8 cellular contexts compared by ENCODE assay signal in genomic region chr16:50747206-50747956, GRCh38. TPM values are rescaled to one million over a fixed set of nuclear protein-coding genes. Genes with fewer than 3 reads are reported as not detected.
DNase-seq lines count a peak whose midpoint lies in the region; ATAC-seq, FAIRE-seq and TF ChIP-seq lines count a peak whose summit lies in the region.

No MANE protein-coding gene starts in this region.

- H3K36me3 ChIP-seq in HepG2 (replicated peaks in 1 of 2; ENCODE audit: control insufficient read depth in 1 of 2, insufficient read depth in 2 of 2, low read length in 2 of 2): no peaks in the 10 kb centered on the region

- CTCF ChIA-PET in HepG2 (lab: Yijun Ruan, JAX; ENCODE audit: low intra/inter-chr PET ratio, low total read pairs): interaction anchor here (1.8 to 2.2 kb wide), 2 partner anchors 59 to 79 kb away, joined by 7 to 9 read pairs; no protein-coding TSS in a partner anchor

- H3K4me3 ChIP-seq in HepG2 (replicated peaks in 1 of 3; ENCODE audit: insufficient read depth in 1 of 3, low read depth in 2 of 3, low read length in 3 of 3): no peak overlapping the region

- no peaks in the 10 kb centered on the region for H4K20me1 ChIP-seq in HepG2 (ENCODE audit: insufficient read depth, low read length)

- no TSS peak for BruUV-seq in HepG2 (replicated peaks; lab: Mats Ljungman, UMichigan)

- POLR2A ChIA-PET in HepG2 (lab: Yijun Ruan, JAX): no interaction called here

- H3K27me3 ChIP-seq in HepG2 (ENCODE audit: control insufficient read depth in 1 of 2, insufficient read depth in 2 of 2, low read length in 2 of 2): no peaks in the 10 kb centered on the region

- ATAC-seq in GM21528 (IDR thresholded peaks at IDR 0.05; ENCODE audit: low FRiP score, unreplicated experiment): peak; percentile 49
- ATAC-seq in HepG2: peak; percentile 62

- WGBS in HepG2 (ENCODE audit: low lambda C conversion rate): 84% methylated on average over 7 of the region's 7 CpGs

- FAIRE-seq in HepG2 (lab: Jason Lieb, UNC): no peak

- peaks cover 58% of the 10 kb centered on the region for H3K4me1 Mint-ChIP-seq in activated naive CD8-positive, alpha-beta T cell treated with anti-CD3 and anti-CD28 coated beads for 36 hours

- no peak overlapping the region for H3K9ac ChIP-seq in HepG2 (ENCODE audit: insufficient read depth, low read depth, low read length)

- no peaks in the 10 kb centered on the region for H3K9me3 Mint-ChIP-seq in activated naive CD8-positive, alpha-beta T cell treated with anti-CD3 and anti-CD28 coated beads for 36 hours

- H3K27ac ChIP-seq in HepG2 (ENCODE audit: extremely low read length, insufficient read depth, low read length): no peak overlapping the region

- intact Hi-C loops in HepG2 (cut with micrococcal nuclease; ENCODE audit: unreplicated experiment) (loop anchor here (2.0 kb wide), 1 partner anchor 59 kb away; no protein-coding TSS in a partner anchor), posterior vena cava (cut with DNase I) (no loop called here)

- H3K4me3 Mint-ChIP-seq in activated naive CD8-positive, alpha-beta T cell treated with anti-CD3 and anti-CD28 coated beads for 36 hours: peak overlapping the region; percentile 82

- TF ChIP-seq EP300 in HepG2 (IDR thresholded peaks at IDR 0.05; ENCODE audit: low read depth in 2 of 2, low read length in 2 of 2) (no peak), HepG2 (CRISPR knock-in tag; IDR thresholded peaks at IDR 0.05; ENCODE audit: borderline replicate concordance) (no peak)

- peak overlapping the region; percentile 96 for H3K27ac Mint-ChIP-seq in activated naive CD8-positive, alpha-beta T cell treated with anti-CD3 and anti-CD28 coated beads for 36 hours

- H3K4me1 ChIP-seq in HepG2 (ENCODE audit: insufficient read depth, low read length): peaks cover 7% of the 10 kb centered on the region

- H3K27me3 Mint-ChIP-seq in activated naive CD8-positive, alpha-beta T cell treated with anti-CD3 and anti-CD28 coated beads for 36 hours: no peaks in the 10 kb centered on the region

- TF ChIP-seq RAD21 in HepG2 (CRISPR knock-in tag; IDR thresholded peaks at IDR 0.05): peak; percentile 58; the same call in 1 of the 2 replicates

- peak; percentile 4 for DNase-seq in NCI-H1092 treated with DMSO at 0.1 percent for 48 hours (lab: John Stamatoyannopoulos, UW)
- no peak for DNase-seq in NCI-H1092 (lab: John Stamatoyannopoulos, UW)
- DNase-seq in MV-4-11 (lab: John Stamatoyannopoulos, UW): peak; percentile 61
- DNase-seq in activated naive CD8-positive, alpha-beta T cell treated with anti-CD3 and anti-CD28 coated beads for 36 hours: no peak
- peak; percentile 46 for DNase-seq in HepG2 (ENCODE audit: low spot score)
- DNase-seq in NCI-H2081 (lab: John Stamatoyannopoulos, UW): no peak
- no peak for DNase-seq in posterior vena cava (ENCODE audit: low spot score)

- no peaks in the 10 kb centered on the region for H3K9me3 ChIP-seq in HepG2 (ENCODE audit: low read length)

- peak; percentile 68 for TF ChIP-seq CTCF in HepG2 (CRISPR knock-in tag; IDR thresholded peaks at IDR 0.05)

- no peak for TF ChIP-seq POLR2A in HepG2 (IDR thresholded peaks at IDR 0.05; ENCODE audit: insufficient read depth in 1 of 2, low read depth in 2 of 2, low read length in 2 of 2)

- peaks cover 38% of the 10 kb centered on the region for H3K36me3 Mint-ChIP-seq in activated naive CD8-positive, alpha-beta T cell treated with anti-CD3 and anti-CD28 coated beads for 36 hours

- H2AFZ ChIP-seq in HepG2 (ENCODE audit: low read length): no peak overlapping the region

- H3K79me2 ChIP-seq in HepG2 (ENCODE audit: insufficient read depth, low read length): no peaks in the 10 kb centered on the region

- no peak overlapping the region for H3K4me2 ChIP-seq in HepG2 (ENCODE audit: low read depth, low read length)

- in situ Hi-C loops in HepG2 (cut with HindIII; ENCODE audit: extremely low pct_ligation_motif_present, low pct_unique_long_range_greater_than_20kb): no loop called here

TF ChIP-seq in HepG2, 621 proteins besides CTCF, POLR2A, EP300 and RAD21 (continues in another document):
- TF ChIP-seq RXRB (CRISPR knock-in tag; IDR thresholded peaks at IDR 0.05; ENCODE audit: borderline replicate concordance) (0 out of 2 replicates have a peak, but pooled peaks have one; percentile 15), TEF (CRISPR knock-in tag; IDR thresholded peaks at IDR 0.05) (peak; percentile 68; the same call in 1 of the 2 replicates), STAG1 (CRISPR knock-in tag; IDR thresholded peaks at IDR 0.05) (peak; percentile 79), SMC3 (IDR thresholded peaks at IDR 0.05; ENCODE audit: low read length) (peak; percentile 38; the same call in 1 of the 2 replicates), SAP130 (CRISPR knock-in tag; IDR thresholded peaks at IDR 0.05; ENCODE audit: low read depth) (0 out of 2 replicates have a peak, but pooled peaks have one; percentile 14)
- TF ChIP-seq, protein P1, sequence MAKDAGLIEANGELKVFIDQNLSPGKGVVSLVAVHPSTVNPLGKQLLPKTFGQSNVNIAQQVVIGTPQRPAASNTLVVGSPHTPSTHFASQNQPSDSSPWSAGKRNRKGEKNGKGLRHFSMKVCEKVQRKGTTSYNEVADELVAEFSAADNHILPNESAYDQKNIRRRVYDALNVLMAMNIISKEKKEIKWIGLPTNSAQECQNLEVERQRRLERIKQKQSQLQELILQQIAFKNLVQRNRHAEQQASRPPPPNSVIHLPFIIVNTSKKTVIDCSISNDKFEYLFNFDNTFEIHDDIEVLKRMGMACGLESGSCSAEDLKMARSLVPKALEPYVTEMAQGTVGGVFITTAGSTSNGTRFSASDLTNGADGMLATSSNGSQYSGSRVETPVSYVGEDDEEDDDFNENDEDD (CRISPR knock-in tag; IDR thresholded peaks at IDR 0.05; ENCODE audit: borderline replicate concordance): no peak

RNA-seq across cellular contexts. Expression of gene CYLD, which starts 5.5 kb away (rescaled TPM):
- total RNA-seq in activated naive CD8-positive, alpha-beta T cell treated with anti-CD3 and anti-CD28 coated beads for 36 hours: 10 to 100 TPM; 94.3 to 97.9 TPM
- total RNA-seq in HepG2 (2016; rRNA removed; fragmentation: Illumina TruSeq; extraction: Trizol): 11.4 and 16.0 TPM in 2 replicates
- total RNA-seq in HepG2 (2016; cell fraction: cytosol; rRNA removed; fragmentation: Illumina TruSeq; extraction: Trizol; ENCODE audit: low read depth): 2.6 and 3.0 TPM in 2 replicates
- total RNA-seq in HepG2 (2016; cell fraction: insoluble cytoplasmic fraction; rRNA removed; fragmentation: Illumina TruSeq; extraction: Trizol): 14.3 and 16.1 TPM in 2 replicates
- 10.5 and 11.2 TPM in 2 replicates for total RNA-seq in HepG2 (2016; cell fraction: membrane; rRNA removed; fragmentation: Illumina TruSeq; extraction: Trizol)
- total RNA-seq in HepG2 (2016; cell fraction: nucleus; rRNA removed; fragmentation: Illumina TruSeq; extraction: Trizol): 12.3 and 12.6 TPM in 2 replicates
- polyA plus RNA-seq in HepG2 (2011; rRNA removed): 6.0 and 6.1 TPM in 2 replicates
- polyA plus RNA-seq in HepG2 (2011; cell fraction: cytosol; rRNA removed): 3.1 and 4.8 TPM in 2 replicates
- 5.0 and 7.6 TPM in 2 replicates for polyA plus RNA-seq in HepG2 (2011; cell fraction: nucleus; rRNA removed)
- 6.2 and 8.4 TPM in 2 replicates for polyA plus RNA-seq in HepG2 (2012)
- polyA plus RNA-seq in HepG2 (2016; cell fraction: cytosol; fragmentation: Illumina TruSeq; extraction: Trizol; ENCODE audit: low read depth): 1.7 and 1.8 TPM in 2 replicates
- polyA plus RNA-seq in HepG2 (2016; cell fraction: insoluble cytoplasmic fraction; fragmentation: Illumina TruSeq; extraction: Trizol; ENCODE audit: low read depth): 9.7 and 10.4 TPM in 2 replicates
- 4.9 and 6.5 TPM in 2 replicates for polyA plus RNA-seq in HepG2 (2016; cell fraction: membrane; fragmentation: Illumina TruSeq; extraction: Trizol; ENCODE audit: low read depth)
- polyA plus RNA-seq in HepG2 (2016; cell fraction: nucleus; fragmentation: Illumina TruSeq; extraction: Trizol; ENCODE audit: insufficient read depth, low read depth): 9.6 and 11.6 TPM in 2 replicates
- 5.0 and 11.2 TPM in 2 replicates for polyA minus RNA-seq in HepG2 (2011; rRNA and poly(A)+ RNA removed; ENCODE audit: low replicate concordance)
- polyA minus RNA-seq in HepG2 (2011; cell fraction: cytosol; rRNA and poly(A)+ RNA removed): 5.4 and 7.9 TPM in 2 replicates
- 39.4 and 52.8 TPM in 2 replicates for polyA minus RNA-seq in HepG2 (2011; cell fraction: nucleus; rRNA and poly(A)+ RNA removed)
- 10 to 100 TPM; 46.9 to 75.8 TPM for total RNA-seq in posterior vena cava

RNA-seq across cellular contexts. Expression of gene NOD2, which starts 54.0 kb away (rescaled TPM):
- 1 to 10 TPM in 1 of 2 experiments, under 1 TPM in 1; 0.78 to 1.2 TPM for total RNA-seq in activated naive CD8-positive, alpha-beta T cell treated with anti-CD3 and anti-CD28 coated beads for 36 hours
- total RNA-seq in HepG2 (2016; rRNA removed; fragmentation: Illumina TruSeq; extraction: Trizol) (0.27 and 0.29 TPM in 2 replicates), posterior vena cava (1 to 10 TPM; 2.9 to 4.5 TPM)
- total RNA-seq in HepG2 (2016; cell fraction: cytosol; rRNA removed; fragmentation: Illumina TruSeq; extraction: Trizol; ENCODE audit: low read depth): 0.18 and 0.20 TPM in 2 replicates
- total RNA-seq in HepG2 (2016; cell fraction: insoluble cytoplasmic fraction; rRNA removed; fragmentation: Illumina TruSeq; extraction: Trizol): 0.09 and 0.12 TPM in 2 replicates
- total RNA-seq in HepG2 (2016; cell fraction: membrane; rRNA removed; fragmentation: Illumina TruSeq; extraction: Trizol): 0.21 TPM in 1 of 2 replicates, not detected in the other
- total RNA-seq in HepG2 (2016; cell fraction: nucleus; rRNA removed; fragmentation: Illumina TruSeq; extraction: Trizol): 0.22 and 0.38 TPM in 2 replicates
- polyA plus RNA-seq in HepG2 (2011; rRNA removed): 0.76 and 0.81 TPM in 2 replicates
- 0.36 and 0.68 TPM in 2 replicates for polyA plus RNA-seq in HepG2 (2011; cell fraction: cytosol; rRNA removed)
- 1.9 and 2.3 TPM in 2 replicates for polyA plus RNA-seq in HepG2 (2011; cell fraction: nucleus; rRNA removed)
- 0.19 and 0.29 TPM in 2 replicates for polyA plus RNA-seq in HepG2 (2012)
- 0.02 and 0.03 TPM in 2 replicates for polyA plus RNA-seq in HepG2 (2016; cell fraction: cytosol; fragmentation: Illumina TruSeq; extraction: Trizol; ENCODE audit: low read depth)
- not detected in 2 replicates for polyA plus RNA-seq in HepG2 (2016; cell fraction: insoluble cytoplasmic fraction; fragmentation: Illumina TruSeq; extraction: Trizol; ENCODE audit: low read depth)
- polyA plus RNA-seq in HepG2 (2016; cell fraction: membrane; fragmentation: Illumina TruSeq; extraction: Trizol; ENCODE audit: low read depth): not detected in 2 replicates
- polyA plus RNA-seq in HepG2 (2016; cell fraction: nucleus; fragmentation: Illumina TruSeq; extraction: Trizol; ENCODE audit: insufficient read depth, low read depth): 0.17 and 0.37 TPM in 2 replicates
- 4.8 TPM in 1 of 2 replicates, not detected in the other for polyA minus RNA-seq in HepG2 (2011; rRNA and poly(A)+ RNA removed; ENCODE audit: low replicate concordance)
- 0.49 and 1.1 TPM in 2 replicates for polyA minus RNA-seq in HepG2 (2011; cell fraction: cytosol; rRNA and poly(A)+ RNA removed)
- polyA minus RNA-seq in HepG2 (2011; cell fraction: nucleus; rRNA and poly(A)+ RNA removed): 2.1 and 2.3 TPM in 2 replicates

Comparison
In these comparisons a context has a peak if more than half of its experiments do, and no peak if none do; other contexts are left out.
1. DNase-seq: peak in NCI-H1092 treated with DMSO at 0.1 percent for 48 hours (single experiment), MV-4-11 (single experiment) and HepG2 (single experiment); none in NCI-H1092 (single experiment), activated naive CD8-positive, alpha-beta T cell treated with anti-CD3 and anti-CD28 coated beads for 36 hours (single experiment), NCI-H2081 (0 of 2) and posterior vena cava (single experiment).